In the genomic region with DNA sequence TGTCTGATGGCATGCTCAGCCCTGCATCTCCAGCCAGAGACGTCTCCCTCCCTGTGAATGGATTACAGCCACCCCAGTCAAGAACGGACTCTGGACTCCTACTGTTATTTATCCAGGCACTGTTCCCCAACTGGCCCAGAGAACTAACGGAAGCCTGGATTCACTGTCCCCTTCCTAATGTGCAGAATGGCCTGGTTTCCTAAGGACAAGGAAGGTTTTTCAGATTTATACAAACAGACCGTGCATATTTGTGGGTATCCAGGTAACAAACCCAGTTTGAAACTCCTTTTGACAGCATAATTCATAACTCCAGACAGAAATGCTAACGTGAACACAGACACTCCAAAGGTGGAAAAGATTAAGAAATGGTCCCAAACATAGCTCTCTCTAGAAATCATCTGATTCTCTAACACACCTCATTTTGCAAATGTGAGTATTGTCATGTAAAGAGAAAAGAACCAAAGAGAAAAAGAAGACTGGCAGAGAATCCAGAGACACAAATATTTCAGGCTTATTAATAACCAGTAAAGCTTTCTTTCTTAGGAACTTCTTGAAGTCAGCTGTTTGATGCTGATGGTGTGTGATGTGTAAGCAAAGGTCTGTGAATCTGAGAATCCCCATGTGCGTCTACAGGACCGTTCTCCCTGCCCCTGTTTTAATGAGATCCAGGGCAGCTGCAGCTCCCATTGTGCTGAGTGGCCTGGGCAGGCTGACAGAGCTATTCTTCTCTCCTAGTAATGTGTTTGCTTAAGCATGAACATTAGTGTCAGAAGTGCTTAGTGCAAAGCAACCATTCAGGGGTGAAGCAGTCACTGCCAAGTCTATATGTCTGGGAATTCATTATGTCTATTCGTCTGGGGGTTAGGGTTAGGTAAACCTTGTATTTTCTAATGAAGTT, we compare ENCODE assay signal across 8 cellular contexts.
DNase-seq lines count a peak whose midpoint lies in the region; ATAC-seq and TF ChIP-seq lines count a peak whose summit lies in the region.

No MANE protein-coding gene starts in this region.

- DNase-seq in EH (ENCODE audit: low read depth) (peak; percentile 56), NCI-H446 treated with DMSO at 0.1 percent for 48 hours (lab: John Stamatoyannopoulos, UW) (peak; percentile 25), esophagus muscularis mucosa (ENCODE audit: extremely low spot score) (no peak), osteocyte (ENCODE audit: extremely low spot score, unreplicated experiment) (no peak), T-helper 1 cell (no peak), AML-193 (lab: John Stamatoyannopoulos, UW) (no peak)

- H3K36me3 ChIP-seq in esophagus muscularis mucosa = no peaks in the 10 kb centered on the region

- 39% methylated on average over 8 of the region's 8 CpGs for WGBS in esophagus muscularis mucosa

- intact Hi-C loops in esophagus muscularis mucosa (cut with DNase I) = no loop called here

- no peak for ATAC-seq in HG03521 (IDR thresholded peaks at IDR 0.05; ENCODE audit: unreplicated experiment)
- no peak for ATAC-seq in GM18861 (IDR thresholded peaks at IDR 0.05; ENCODE audit: unreplicated experiment)

- H3K9me3 ChIP-seq in esophagus muscularis mucosa = no peaks in the 10 kb centered on the region

- H3K4me1 ChIP-seq in esophagus muscularis mucosa = peaks cover 19 to 56% (median 46%) of the 10 kb centered on the region in 4 donors

- peak overlapping the region; percentile 75 to 77 (median 76) for H3K27ac ChIP-seq in esophagus muscularis mucosa (replicated peaks in 1 of 4)

- H3K27me3 ChIP-seq in esophagus muscularis mucosa = no peaks in the 10 kb centered on the region

- H3K27me3 Mint-ChIP-seq in osteocyte (ENCODE audit: unreplicated experiment) = no peaks in the 10 kb centered on the region

- no peak overlapping the region for H3K4me3 Mint-ChIP-seq in osteocyte (ENCODE audit: unreplicated experiment)

- TF ChIP-seq EP300 in esophagus muscularis mucosa (IDR thresholded peaks at IDR 0.05) = no peak

- peaks cover 80% of the 10 kb centered on the region for H3K4me1 Mint-ChIP-seq in osteocyte (ENCODE audit: unreplicated experiment)

- TF ChIP-seq CTCF in esophagus muscularis mucosa (IDR thresholded peaks at IDR 0.05) (no peak), osteocyte (IDR thresholded peaks at IDR 0.05) (no peak)

- H3K9me3 Mint-ChIP-seq in osteocyte (ENCODE audit: unreplicated experiment) = no peaks in the 10 kb centered on the region

- peak overlapping the region in 1 of 4 donors; percentile 5 for H3K4me3 ChIP-seq in esophagus muscularis mucosa

- no peak for TF ChIP-seq POLR2A in esophagus muscularis mucosa (IDR thresholded peaks at IDR 0.05; ENCODE audit: low read depth)

- no peaks in the 10 kb centered on the region for H3K36me3 Mint-ChIP-seq in osteocyte (ENCODE audit: unreplicated experiment)

- H3K27ac Mint-ChIP-seq in osteocyte (ENCODE audit: unreplicated experiment) = peak overlapping the region; percentile 94

Comparison
In these comparisons a context has a peak if more than half of its experiments do, and no peak if none do; other contexts are left out.
1. DNase-seq: peak in EH (single experiment) and NCI-H446 treated with DMSO at 0.1 percent for 48 hours (single experiment); none in esophagus muscularis mucosa (single experiment), osteocyte (single experiment), T-helper 1 cell (0 of 5) and AML-193 (0 of 2).